1 cellular context compared by ENCODE assay signal in genomic region chr14:89551955-89552354, GRCh38.
TF ChIP-seq lines count a peak whose summit lies in the region.

No MANE protein-coding gene starts in this region.

TF ChIP-seq in WTC11, 78 proteins besides CTCF, POLR2A, EP300 and RAD21 (continued from another document):
- TF ChIP-seq ZNF532 (CRISPR knock-in tag; IDR thresholded peaks at IDR 0.05; ENCODE audit: borderline replicate concordance) (no peak), NR3C1 (CRISPR knock-in tag; conservative IDR thresholded peaks at IDR 0.05; ENCODE audit: low read depth) (no peak), ARID4B (CRISPR knock-in tag; IDR thresholded peaks at IDR 0.05; ENCODE audit: borderline replicate concordance) (no peak)
